8 cellular contexts compared by ENCODE assay signal in the genomic region with DNA sequence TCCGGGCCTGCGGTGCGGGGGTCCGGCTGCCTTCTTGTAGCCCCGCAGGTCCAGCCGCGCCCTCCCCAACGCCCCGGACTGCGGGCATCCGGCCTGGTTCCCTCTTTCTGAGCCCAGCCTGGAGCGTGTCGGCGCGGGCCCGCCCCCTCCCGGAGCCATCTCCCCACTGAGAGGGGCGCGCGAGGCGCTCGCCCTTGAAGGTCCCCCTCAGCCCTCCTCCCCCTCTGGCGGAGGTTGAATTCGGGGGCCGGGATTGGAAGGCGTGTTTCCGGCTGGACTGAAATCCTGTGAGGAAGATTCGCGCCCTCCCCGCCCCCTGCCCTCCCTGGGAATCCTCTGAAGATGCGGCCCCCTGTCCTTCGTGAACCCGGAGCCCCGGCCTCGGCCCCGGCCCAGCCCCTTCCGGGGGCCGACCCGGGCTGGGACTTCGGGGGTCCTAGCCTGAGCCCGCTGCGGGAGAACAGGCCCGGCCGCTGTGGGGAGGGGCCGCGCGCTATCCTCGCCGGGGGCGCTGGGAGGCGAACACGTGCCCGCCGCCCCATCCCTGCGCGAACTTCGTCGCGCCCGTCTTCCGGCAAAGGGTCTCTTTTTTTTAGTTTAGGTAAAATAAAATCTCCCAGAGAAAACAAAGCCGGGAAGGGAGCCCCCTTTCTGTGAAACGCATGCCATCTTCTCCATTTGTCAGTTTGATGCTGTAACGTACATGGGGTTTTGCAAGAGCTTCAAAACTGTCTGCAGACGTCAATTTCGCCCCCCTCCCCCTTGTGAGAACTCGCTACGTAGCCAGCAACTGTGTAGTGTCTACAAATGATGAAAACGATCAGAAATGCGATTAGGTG. TPM values are rescaled to one million over a fixed set of nuclear protein-coding genes. Genes with fewer than 3 reads are reported as not detected.
DNase-seq lines count a peak whose midpoint lies in the region; FAIRE-seq and TF ChIP-seq lines count a peak whose summit lies in the region.

No MANE protein-coding gene starts in this region.

- peak overlapping the region; percentile 88 for H3K27ac Mint-ChIP-seq in HFFc6
- H3K27ac Mint-ChIP-seq in T-helper 2 cell treated with Interferon-gamma antibody and Interleukin-4, amounts not matched to agents 5 μg/mL and 100 μg/mL, for 36 hours: peak overlapping the region; percentile 98

- no peaks in the 10 kb centered on the region for H3K36me3 Mint-ChIP-seq in HFFc6 (ENCODE audit: low read depth)
- peaks cover 13% of the 10 kb centered on the region for H3K36me3 Mint-ChIP-seq in T-helper 2 cell treated with Interferon-gamma antibody and Interleukin-4, amounts not matched to agents 5 μg/mL and 100 μg/mL, for 36 hours (ENCODE audit: low read depth)

- H3K4me3 Mint-ChIP-seq in HFFc6: peak overlapping the region; percentile 94
- H3K4me3 Mint-ChIP-seq in T-helper 2 cell treated with Interferon-gamma antibody and Interleukin-4, amounts not matched to agents 5 μg/mL and 100 μg/mL, for 36 hours: peak overlapping the region; percentile 91

- FAIRE-seq in D721Med (lab: Jason Lieb, UNC): no peak

- peaks cover 39% of the 10 kb centered on the region for H3K4me1 ChIP-seq in hepatocyte (ENCODE audit: insufficient read depth)

- no peaks in the 10 kb centered on the region for H3K27me3 ChIP-seq in hepatocyte

- DNase-seq in GM10266 (ENCODE audit: extremely low spot score): peak; percentile 46
- DNase-seq in HFFc6: peak; percentile 53
- peak; percentile 72 for DNase-seq in NCI-H1092 treated with DMSO at 0.1 percent for 48 hours (lab: John Stamatoyannopoulos, UW)
- DNase-seq in T-helper 2 cell treated with Interferon-gamma antibody and Interleukin-4, amounts not matched to agents 5 μg/mL and 100 μg/mL, for 36 hours (ENCODE audit: low spot score): peak; percentile 73
- DNase-seq in anterior cingulate cortex (lab: John Stamatoyannopoulos, UW): peak in 40 of 58 donors; percentile 31 to 81 (median 68)
- peak; percentile 90 for DNase-seq in hepatocyte (ENCODE audit: low spot score)
- DNase-seq in retina: peak; percentile 89
- no peak for DNase-seq in D721Med (ENCODE audit: insufficient read length, low spot score)

- no peaks in the 10 kb centered on the region for H3K9me3 ChIP-seq in hepatocyte (ENCODE audit: low read depth)

- H3K79me2 ChIP-seq in hepatocyte: peaks cover 61% of the 10 kb centered on the region

- H3K36me3 ChIP-seq in hepatocyte (replicated peaks; ENCODE audit: insufficient read depth, low read depth): no peaks in the 10 kb centered on the region

- peak overlapping the region; percentile 42 for H2AFZ ChIP-seq in hepatocyte

- H3K4me1 Mint-ChIP-seq in HFFc6 (ENCODE audit: low read depth): peaks cover 34% of the 10 kb centered on the region
- H3K4me1 Mint-ChIP-seq in T-helper 2 cell treated with Interferon-gamma antibody and Interleukin-4, amounts not matched to agents 5 μg/mL and 100 μg/mL, for 36 hours (ENCODE audit: low read depth): peaks cover 51% of the 10 kb centered on the region

- TF ChIP-seq CTCF in GM10266 (IDR thresholded peaks at IDR 0.05; ENCODE audit: control insufficient read depth, insufficient read depth, low read depth, missing control alignments) (peak; percentile 3), HFFc6 (IDR thresholded peaks at IDR 0.05) (peak; percentile 66), hepatocyte (IDR thresholded peaks at IDR 0.05; ENCODE audit: poor library complexity) (peak; percentile 54), D721Med (IDR thresholded peaks at IDR 0.05; ENCODE audit: insufficient read depth, missing control alignments) (no peak)

- H3K9me2 ChIP-seq in hepatocyte (replicated peaks; ENCODE audit: insufficient read depth): no peaks in the 10 kb centered on the region

- 2% methylated on average over 32 of the region's 70 CpGs for WGBS in hepatocyte (ENCODE audit: low lambda C conversion rate, missing lambda C conversion rate)

- H3K27ac ChIP-seq in hepatocyte: peak overlapping the region; percentile 95

- H3K27me3 Mint-ChIP-seq in HFFc6 (ENCODE audit: insufficient read depth): peaks cover 6% of the 10 kb centered on the region
- no peaks in the 10 kb centered on the region for H3K27me3 Mint-ChIP-seq in T-helper 2 cell treated with Interferon-gamma antibody and Interleukin-4, amounts not matched to agents 5 μg/mL and 100 μg/mL, for 36 hours (ENCODE audit: low read depth)

- peak overlapping the region; percentile 78 for H3K4me2 ChIP-seq in hepatocyte

- H3K9me3 Mint-ChIP-seq in HFFc6: no peaks in the 10 kb centered on the region
- no peaks in the 10 kb centered on the region for H3K9me3 Mint-ChIP-seq in T-helper 2 cell treated with Interferon-gamma antibody and Interleukin-4, amounts not matched to agents 5 μg/mL and 100 μg/mL, for 36 hours

- peak overlapping the region; percentile 72 for H3K4me3 ChIP-seq in hepatocyte

- H4K20me1 ChIP-seq in hepatocyte (ENCODE audit: insufficient read depth, poor library complexity, severe bottlenecking): peaks cover 40% of the 10 kb centered on the region

RNA-seq across cellular contexts. Expression of a gene that starts 0.6 kb away (rescaled TPM):
- 10 to 100 TPM; 56.0 to 85.6 (median 72.8) TPM for total RNA-seq in HFFc6 (2021; fragmentation: NEBNext Ultra II Directional; extraction: Animal tissue kit (Norgen Biotek cat#: 25700))
- total RNA-seq in hepatocyte: 246 and 315 TPM in 2 replicates
- 791 and 862 TPM in 2 replicates for polyA plus RNA-seq in hepatocyte

RNA-seq across cellular contexts. Expression of a gene that starts 46.6 kb away (rescaled TPM):
- total RNA-seq in HFFc6 (2021; fragmentation: NEBNext Ultra II Directional; extraction: Animal tissue kit (Norgen Biotek cat#: 25700)): 10 to 100 TPM; 28.5 to 36.1 (median 31.2) TPM
- total RNA-seq in hepatocyte: 21.2 and 47.9 TPM in 2 replicates
- polyA plus RNA-seq in hepatocyte: 19.7 and 21.5 TPM in 2 replicates

RNA-seq across cellular contexts. Expression of a gene that starts 47.0 kb away (rescaled TPM):
- total RNA-seq in HFFc6 (2021; fragmentation: NEBNext Ultra II Directional; extraction: Animal tissue kit (Norgen Biotek cat#: 25700)): 10 to 100 TPM; 48.9 to 61.1 (median 56.6) TPM
- total RNA-seq in hepatocyte: 45.2 and 58.9 TPM in 2 replicates
- polyA plus RNA-seq in hepatocyte: 23.0 and 27.5 TPM in 2 replicates
